23 cellular contexts compared by ENCODE assay signal in the genomic region with DNA sequence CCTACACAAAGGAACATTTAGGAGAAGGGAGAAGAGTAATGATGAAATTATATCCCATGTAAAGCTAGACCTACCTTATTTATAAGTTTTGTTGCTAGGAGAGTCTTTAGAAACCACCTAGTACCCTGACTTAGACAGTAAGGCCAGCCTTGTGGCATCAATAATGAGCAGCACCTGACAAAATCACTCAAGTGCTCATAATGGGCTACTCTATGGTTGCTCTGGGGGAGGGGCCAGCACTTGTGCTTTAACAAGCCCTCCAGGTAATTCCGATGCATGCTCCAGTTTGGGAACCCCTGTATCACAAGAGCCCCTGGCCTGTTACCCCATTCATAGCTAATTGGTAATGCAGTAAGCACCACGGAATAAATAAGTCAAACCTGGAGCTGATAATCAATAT.
A peak's percentile ranks its signal among the peaks of the same experiment; 100 is the strongest.
DNase-seq lines count a peak whose midpoint lies in the region; ATAC-seq lines count a peak whose summit lies in the region.
"Had no signal": no experiment of that assay in that cellular context is flagged by ENCODE, and none has a peak within 500 bp of the region (broad histone marks: within the 10 kb centered on the region; RNA-seq: fewer than 3 reads in every experiment).

No MANE protein-coding gene starts in this region.

- ATAC-seq in HG03432 (IDR thresholded peaks at IDR 0.05; ENCODE audit: unreplicated experiment) = no peak
- ATAC-seq: GM12878 had no signal

- H3K4me3 ChIP-seq in SJCRH30 = peak overlapping the region; percentile 55
- H3K4me3 ChIP-seq: BLaER1, GM12878 had no signal

- H3K36me3 ChIP-seq in SJCRH30 = no peaks in the 10 kb centered on the region
- H3K36me3 ChIP-seq: BE2C, BLaER1 had no signal

- no peaks in the 10 kb centered on the region for H3K27me3 ChIP-seq in SJCRH30
- H3K27me3 ChIP-seq: BE2C, BLaER1 had no signal

- H3K27ac ChIP-seq in SJCRH30 = peak overlapping the region; percentile 95
- H3K27ac ChIP-seq: BLaER1 had no signal

- no peaks in the 10 kb centered on the region for H3K9me3 ChIP-seq in SJCRH30 (replicated peaks)
- H3K9me3 ChIP-seq: BE2C, BLaER1 had no signal

- peaks cover 16% of the 10 kb centered on the region for H3K4me1 ChIP-seq in SJCRH30

- DNase-seq in NCI-H82 (lab: John Stamatoyannopoulos, UW) = peak; percentile 36
- no peak for DNase-seq in NCI-H82 treated with DMSO at 0.1 percent for 48 hours (lab: John Stamatoyannopoulos, UW; ENCODE audit: unreplicated experiment)
- DNase-seq in SJCRH30 = peak; percentile 80 to 93
- peak; percentile 6 for DNase-seq in myocyte (ENCODE audit: low read depth)
- no peak for DNase-seq in KG1 (lab: John Stamatoyannopoulos, UW)
- DNase-seq: 8988T; ACHN; BE2C; C1 segment of cervical spinal cord; CD4-positive, alpha-beta memory T cell; CD4-positive, CD25-positive, alpha-beta regulatory T cell; CD8-positive, alpha-beta memory T cell; COR-L47; DMS 273 treated with DMSO at 0.1 percent for 48 hours; DMS153; DMS53; DMS79; DND-41; EL; GDM1 had no signal

Comparison
In these comparisons a context has a peak if more than half of its experiments do, and no peak if none do; other contexts are left out.
1. DNase-seq: peak in NCI-H82 (single experiment), SJCRH30 (2 of 2) and myocyte (single experiment); none in NCI-H82 treated with DMSO at 0.1 percent for 48 hours (single experiment) and KG1 (single experiment).